8 cellular contexts compared by ENCODE assay signal in genomic region chr1:67760030-67760821, GRCh38.
DNase-seq lines count a peak whose midpoint lies in the region; ATAC-seq and TF ChIP-seq lines count a peak whose summit lies in the region.

No MANE protein-coding gene starts in this region.

- peak overlapping the region; percentile 35; the same call in 1 of the 2 replicates for H3K4me2 ChIP-seq in OCI-LY1 (ENCODE audit: low read length)

- H3K4me3 ChIP-seq in OCI-LY1 (ENCODE audit: low read depth, low read length, poor library complexity, severe bottlenecking) (no peak overlapping the region), fibroblast of mammary gland (ENCODE audit: control insufficient read depth, low read depth, low read length) (no peak overlapping the region), upper lobe of right lung (no peak overlapping the region)

- peak overlapping the region; percentile 48; the same call in 1 of the 2 replicates for H3K9ac ChIP-seq in OCI-LY1 (ENCODE audit: low read length)

- H3K9me3 ChIP-seq in OCI-LY1 (ENCODE audit: low read length) = no peaks in the 10 kb centered on the region
- no peaks in the 10 kb centered on the region for H3K9me3 ChIP-seq in upper lobe of right lung

- DNase-seq in DMS79 (lab: John Stamatoyannopoulos, UW) (peak; percentile 10), fibroblast of mammary gland (ENCODE audit: low read depth) (peak; percentile 83), neural crest cell (ENCODE audit: low read depth, low spot score) (peak; percentile 62), upper lobe of right lung (no peak)
- peak; percentile 63 for DNase-seq in activated T-cell treated with anti-CD3 and anti-CD28 coated beads, Interleukin-2, amount 50 U/mL, for 4 hours

- no peak overlapping the region for H3K27ac Mint-ChIP-seq in neural crest cell (ENCODE audit: unreplicated experiment)

- peaks cover 44% of the 10 kb centered on the region for H3K4me1 ChIP-seq in OCI-LY1 (ENCODE audit: insufficient read depth, low read length, severe bottlenecking)
- peaks cover 22% of the 10 kb centered on the region for H3K4me1 ChIP-seq in upper lobe of right lung

- TF ChIP-seq CTCF in OCI-LY1 (IDR thresholded peaks at IDR 0.05; ENCODE audit: low read length) (peak; percentile 88), fibroblast of mammary gland (conservative IDR thresholded peaks at IDR 0.05; ENCODE audit: control insufficient read depth, insufficient read depth, low read depth, low read length) (peak; percentile 80), neural crest cell (conservative IDR thresholded peaks at IDR 0.05) (peak; percentile 98), upper lobe of right lung (IDR thresholded peaks at IDR 0.05) (peak; percentile 87)

- no peaks in the 10 kb centered on the region for H4K20me1 ChIP-seq in OCI-LY1 (ENCODE audit: insufficient read depth, low read length)

- H3K27me3 ChIP-seq in OCI-LY1 (ENCODE audit: insufficient read depth, low read length) (no peaks in the 10 kb centered on the region), upper lobe of right lung (no peaks in the 10 kb centered on the region)

- no peaks in the 10 kb centered on the region for H3K9me2 ChIP-seq in OCI-LY1 (ENCODE audit: low read depth, low read length)

- no peaks in the 10 kb centered on the region for H3K9me3 Mint-ChIP-seq in activated T-cell treated with anti-CD3 and anti-CD28 coated beads, Interleukin-2, amount 50 U/mL, for 4 hours
- H3K9me3 Mint-ChIP-seq in neural crest cell = no peaks in the 10 kb centered on the region

- H3K36me3 ChIP-seq in OCI-LY1 (ENCODE audit: insufficient read depth, low read length) (no peaks in the 10 kb centered on the region), upper lobe of right lung (no peaks in the 10 kb centered on the region)

- H3K27ac ChIP-seq in OCI-LY1 (ENCODE audit: low read depth, low read length, poor library complexity, severe bottlenecking) (peak overlapping the region; percentile 92), upper lobe of right lung (no peak overlapping the region)

- H2AFZ ChIP-seq in OCI-LY1 (ENCODE audit: low read length) = 0 out of 2 replicates have a peak overlapping the region, but pooled peaks have one; percentile 42

- no peaks in the 10 kb centered on the region for H3K4me1 Mint-ChIP-seq in activated T-cell treated with anti-CD3 and anti-CD28 coated beads, Interleukin-2, amount 50 U/mL, for 4 hours (ENCODE audit: low read depth)
- H3K4me1 Mint-ChIP-seq in neural crest cell = no peaks in the 10 kb centered on the region

- H3K79me2 ChIP-seq in OCI-LY1 (ENCODE audit: insufficient read depth, low read length) = no peaks in the 10 kb centered on the region

- H3F3A ChIP-seq in OCI-LY1 (ENCODE audit: insufficient read depth, low read length) = no peaks in the 10 kb centered on the region

- H3K4me3 Mint-ChIP-seq in activated T-cell treated with anti-CD3 and anti-CD28 coated beads, Interleukin-2, amount 50 U/mL, for 4 hours = no peak overlapping the region
- H3K4me3 Mint-ChIP-seq in neural crest cell = no peak overlapping the region

- H3K36me3 Mint-ChIP-seq in activated T-cell treated with anti-CD3 and anti-CD28 coated beads, Interleukin-2, amount 50 U/mL, for 4 hours (ENCODE audit: insufficient read depth) = no peaks in the 10 kb centered on the region
- no peaks in the 10 kb centered on the region for H3K36me3 Mint-ChIP-seq in neural crest cell (ENCODE audit: low read depth)

- intact Hi-C loops in upper lobe of right lung (cut with DNase I) = no loop called here

- ATAC-seq in GM21367 (IDR thresholded peaks at IDR 0.05; ENCODE audit: unreplicated experiment) (peak; percentile 99), HG03575 (IDR thresholded peaks at IDR 0.05; ENCODE audit: extremely low read depth, insufficient number of reproducible peaks, low FRiP score, unreplicated experiment) (peak; percentile 99), upper lobe of right lung (peak; percentile 76)
- ATAC-seq in activated T-cell treated with anti-CD3 and anti-CD28 coated beads, Interleukin-2, amount 50 U/mL, for 4 hours = peak; percentile 50 to 77

- peaks cover 26% of the 10 kb centered on the region for H3K27me3 Mint-ChIP-seq in activated T-cell treated with anti-CD3 and anti-CD28 coated beads, Interleukin-2, amount 50 U/mL, for 4 hours (ENCODE audit: low read depth)
- H3K27me3 Mint-ChIP-seq in neural crest cell (ENCODE audit: low read depth) = no peaks in the 10 kb centered on the region
